ENCODE assay signal across 1 cellular context in the genomic region with DNA sequence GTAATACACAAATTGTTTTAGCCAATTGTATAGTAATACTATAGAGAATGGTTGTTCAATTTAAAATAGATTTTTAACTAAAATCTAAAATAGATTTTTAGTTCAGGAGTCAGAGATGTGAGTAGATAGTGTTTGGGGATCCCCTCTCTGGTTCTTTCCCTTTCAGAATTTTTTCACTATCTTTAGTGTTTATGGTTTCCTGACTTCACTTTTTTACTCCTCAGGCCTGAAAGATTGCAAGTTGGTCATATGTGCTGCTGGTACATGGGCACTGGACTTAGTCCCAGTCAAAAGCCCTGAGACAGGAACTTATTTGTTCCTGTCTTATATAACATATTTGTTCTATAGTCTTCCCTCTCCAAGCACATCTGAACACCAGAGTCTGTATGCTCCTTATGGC.
A peak's percentile ranks its signal among the peaks of the same experiment; 100 is the strongest.
TF ChIP-seq lines count a peak whose summit lies in the region.

No MANE protein-coding gene starts in this region.

TF ChIP-seq in GM12878, 131 proteins besides CTCF, POLR2A, EP300 and RAD21 (continued from another document and continues in another):
- TF ChIP-seq, protein P1, sequence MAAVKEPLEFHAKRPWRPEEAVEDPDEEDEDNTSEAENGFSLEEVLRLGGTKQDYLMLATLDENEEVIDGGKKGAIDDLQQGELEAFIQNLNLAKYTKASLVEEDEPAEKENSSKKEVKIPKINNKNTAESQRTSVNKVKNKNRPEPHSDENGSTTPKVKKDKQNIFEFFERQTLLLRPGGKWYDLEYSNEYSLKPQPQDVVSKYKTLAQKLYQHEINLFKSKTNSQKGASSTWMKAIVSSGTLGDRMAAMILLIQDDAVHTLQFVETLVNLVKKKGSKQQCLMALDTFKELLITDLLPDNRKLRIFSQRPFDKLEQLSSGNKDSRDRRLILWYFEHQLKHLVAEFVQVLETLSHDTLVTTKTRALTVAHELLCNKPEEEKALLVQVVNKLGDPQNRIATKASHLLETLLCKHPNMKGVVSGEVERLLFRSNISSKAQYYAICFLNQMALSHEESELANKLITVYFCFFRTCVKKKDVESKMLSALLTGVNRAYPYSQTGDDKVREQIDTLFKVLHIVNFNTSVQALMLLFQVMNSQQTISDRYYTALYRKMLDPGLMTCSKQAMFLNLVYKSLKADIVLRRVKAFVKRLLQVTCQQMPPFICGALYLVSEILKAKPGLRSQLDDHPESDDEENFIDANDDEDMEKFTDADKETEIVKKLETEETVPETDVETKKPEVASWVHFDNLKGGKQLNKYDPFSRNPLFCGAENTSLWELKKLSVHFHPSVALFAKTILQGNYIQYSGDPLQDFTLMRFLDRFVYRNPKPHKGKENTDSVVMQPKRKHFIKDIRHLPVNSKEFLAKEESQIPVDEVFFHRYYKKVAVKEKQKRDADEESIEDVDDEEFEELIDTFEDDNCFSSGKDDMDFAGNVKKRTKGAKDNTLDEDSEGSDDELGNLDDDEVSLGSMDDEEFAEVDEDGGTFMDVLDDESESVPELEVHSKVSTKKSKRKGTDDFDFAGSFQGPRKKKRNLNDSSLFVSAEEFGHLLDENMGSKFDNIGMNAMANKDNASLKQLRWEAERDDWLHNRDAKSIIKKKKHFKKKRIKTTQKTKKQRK (IDR thresholded peaks at IDR 0.05; ENCODE audit: low read depth, low read length) = no peak
- TF ChIP-seq, protein P2, sequence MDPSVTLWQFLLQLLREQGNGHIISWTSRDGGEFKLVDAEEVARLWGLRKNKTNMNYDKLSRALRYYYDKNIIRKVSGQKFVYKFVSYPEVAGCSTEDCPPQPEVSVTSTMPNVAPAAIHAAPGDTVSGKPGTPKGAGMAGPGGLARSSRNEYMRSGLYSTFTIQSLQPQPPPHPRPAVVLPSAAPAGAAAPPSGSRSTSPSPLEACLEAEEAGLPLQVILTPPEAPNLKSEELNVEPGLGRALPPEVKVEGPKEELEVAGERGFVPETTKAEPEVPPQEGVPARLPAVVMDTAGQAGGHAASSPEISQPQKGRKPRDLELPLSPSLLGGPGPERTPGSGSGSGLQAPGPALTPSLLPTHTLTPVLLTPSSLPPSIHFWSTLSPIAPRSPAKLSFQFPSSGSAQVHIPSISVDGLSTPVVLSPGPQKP (IDR thresholded peaks at IDR 0.05; ENCODE audit: low read depth, low read length) = no peak
- TF ChIP-seq SPI1 (IDR thresholded peaks at IDR 0.05; ENCODE audit: borderline replicate concordance, insufficient read depth, low read depth, low read length) (no peak), CEBPB (IDR thresholded peaks at IDR 0.05; ENCODE audit: borderline replicate concordance in 1 of 2, low read depth in 2 of 2, low read length in 2 of 2) (no peak), CBX5 (IDR thresholded peaks at IDR 0.05; ENCODE audit: low read depth) (no peak), HCFC1 (IDR thresholded peaks at IDR 0.05; ENCODE audit: low read length) (no peak), ZNF217 (IDR thresholded peaks at IDR 0.05) (no peak), RCOR1 (conservative IDR thresholded peaks at IDR 0.05; ENCODE audit: low read depth, low read length) (no peak), KAT2A (conservative IDR thresholded peaks at IDR 0.05; ENCODE audit: control insufficient read depth, low read depth, low read length) (no peak), GABPA (IDR thresholded peaks at IDR 0.05; ENCODE audit: low read depth) (no peak), NR2C1 (IDR thresholded peaks at IDR 0.05) (no peak), MTA2 (IDR thresholded peaks at IDR 0.05; ENCODE audit: low read depth) (no peak), BACH1 (IDR thresholded peaks at IDR 0.05; ENCODE audit: borderline replicate concordance) (no peak), CHD2 (IDR thresholded peaks at IDR 0.05; ENCODE audit: borderline replicate concordance, low read depth, low read length) (no peak), ASH2L (IDR thresholded peaks at IDR 0.05; ENCODE audit: borderline replicate concordance, low read depth) (no peak), JUND (IDR thresholded peaks at IDR 0.05; ENCODE audit: low read depth, low read length) (no peak), YY1 (IDR thresholded peaks at IDR 0.05; ENCODE audit: low read depth, low read length) (no peak), EGR1 (IDR thresholded peaks at IDR 0.05; ENCODE audit: borderline replicate concordance in 1 of 2, low read depth in 2 of 2, low read length in 2 of 2) (no peak), PAX5 (IDR thresholded peaks at IDR 0.05; ENCODE audit: borderline replicate concordance, low read depth, low read length) (no peak), NRF1 (conservative IDR thresholded peaks at IDR 0.05; ENCODE audit: low read depth, low read length) (no peak)
- TF ChIP-seq, protein P3, sequence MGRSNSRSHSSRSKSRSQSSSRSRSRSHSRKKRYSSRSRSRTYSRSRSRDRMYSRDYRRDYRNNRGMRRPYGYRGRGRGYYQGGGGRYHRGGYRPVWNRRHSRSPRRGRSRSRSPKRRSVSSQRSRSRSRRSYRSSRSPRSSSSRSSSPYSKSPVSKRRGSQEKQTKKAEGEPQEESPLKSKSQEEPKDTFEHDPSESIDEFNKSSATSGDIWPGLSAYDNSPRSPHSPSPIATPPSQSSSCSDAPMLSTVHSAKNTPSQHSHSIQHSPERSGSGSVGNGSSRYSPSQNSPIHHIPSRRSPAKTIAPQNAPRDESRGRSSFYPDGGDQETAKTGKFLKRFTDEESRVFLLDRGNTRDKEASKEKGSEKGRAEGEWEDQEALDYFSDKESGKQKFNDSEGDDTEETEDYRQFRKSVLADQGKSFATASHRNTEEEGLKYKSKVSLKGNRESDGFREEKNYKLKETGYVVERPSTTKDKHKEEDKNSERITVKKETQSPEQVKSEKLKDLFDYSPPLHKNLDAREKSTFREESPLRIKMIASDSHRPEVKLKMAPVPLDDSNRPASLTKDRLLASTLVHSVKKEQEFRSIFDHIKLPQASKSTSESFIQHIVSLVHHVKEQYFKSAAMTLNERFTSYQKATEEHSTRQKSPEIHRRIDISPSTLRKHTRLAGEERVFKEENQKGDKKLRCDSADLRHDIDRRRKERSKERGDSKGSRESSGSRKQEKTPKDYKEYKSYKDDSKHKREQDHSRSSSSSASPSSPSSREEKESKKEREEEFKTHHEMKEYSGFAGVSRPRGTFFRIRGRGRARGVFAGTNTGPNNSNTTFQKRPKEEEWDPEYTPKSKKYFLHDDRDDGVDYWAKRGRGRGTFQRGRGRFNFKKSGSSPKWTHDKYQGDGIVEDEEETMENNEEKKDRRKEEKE (IDR thresholded peaks at IDR 0.05) = no peak
- TF ChIP-seq, protein P4, sequence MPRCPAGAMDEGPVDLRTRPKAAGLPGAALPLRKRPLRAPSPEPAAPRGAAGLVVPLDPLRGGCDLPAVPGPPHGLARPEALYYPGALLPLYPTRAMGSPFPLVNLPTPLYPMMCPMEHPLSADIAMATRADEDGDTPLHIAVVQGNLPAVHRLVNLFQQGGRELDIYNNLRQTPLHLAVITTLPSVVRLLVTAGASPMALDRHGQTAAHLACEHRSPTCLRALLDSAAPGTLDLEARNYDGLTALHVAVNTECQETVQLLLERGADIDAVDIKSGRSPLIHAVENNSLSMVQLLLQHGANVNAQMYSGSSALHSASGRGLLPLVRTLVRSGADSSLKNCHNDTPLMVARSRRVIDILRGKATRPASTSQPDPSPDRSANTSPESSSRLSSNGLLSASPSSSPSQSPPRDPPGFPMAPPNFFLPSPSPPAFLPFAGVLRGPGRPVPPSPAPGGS (IDR thresholded peaks at IDR 0.05; ENCODE audit: borderline replicate concordance, insufficient read depth, low read depth, low read length, poor library complexity, severe bottlenecking) = no peak
- TF ChIP-seq, protein P5, sequence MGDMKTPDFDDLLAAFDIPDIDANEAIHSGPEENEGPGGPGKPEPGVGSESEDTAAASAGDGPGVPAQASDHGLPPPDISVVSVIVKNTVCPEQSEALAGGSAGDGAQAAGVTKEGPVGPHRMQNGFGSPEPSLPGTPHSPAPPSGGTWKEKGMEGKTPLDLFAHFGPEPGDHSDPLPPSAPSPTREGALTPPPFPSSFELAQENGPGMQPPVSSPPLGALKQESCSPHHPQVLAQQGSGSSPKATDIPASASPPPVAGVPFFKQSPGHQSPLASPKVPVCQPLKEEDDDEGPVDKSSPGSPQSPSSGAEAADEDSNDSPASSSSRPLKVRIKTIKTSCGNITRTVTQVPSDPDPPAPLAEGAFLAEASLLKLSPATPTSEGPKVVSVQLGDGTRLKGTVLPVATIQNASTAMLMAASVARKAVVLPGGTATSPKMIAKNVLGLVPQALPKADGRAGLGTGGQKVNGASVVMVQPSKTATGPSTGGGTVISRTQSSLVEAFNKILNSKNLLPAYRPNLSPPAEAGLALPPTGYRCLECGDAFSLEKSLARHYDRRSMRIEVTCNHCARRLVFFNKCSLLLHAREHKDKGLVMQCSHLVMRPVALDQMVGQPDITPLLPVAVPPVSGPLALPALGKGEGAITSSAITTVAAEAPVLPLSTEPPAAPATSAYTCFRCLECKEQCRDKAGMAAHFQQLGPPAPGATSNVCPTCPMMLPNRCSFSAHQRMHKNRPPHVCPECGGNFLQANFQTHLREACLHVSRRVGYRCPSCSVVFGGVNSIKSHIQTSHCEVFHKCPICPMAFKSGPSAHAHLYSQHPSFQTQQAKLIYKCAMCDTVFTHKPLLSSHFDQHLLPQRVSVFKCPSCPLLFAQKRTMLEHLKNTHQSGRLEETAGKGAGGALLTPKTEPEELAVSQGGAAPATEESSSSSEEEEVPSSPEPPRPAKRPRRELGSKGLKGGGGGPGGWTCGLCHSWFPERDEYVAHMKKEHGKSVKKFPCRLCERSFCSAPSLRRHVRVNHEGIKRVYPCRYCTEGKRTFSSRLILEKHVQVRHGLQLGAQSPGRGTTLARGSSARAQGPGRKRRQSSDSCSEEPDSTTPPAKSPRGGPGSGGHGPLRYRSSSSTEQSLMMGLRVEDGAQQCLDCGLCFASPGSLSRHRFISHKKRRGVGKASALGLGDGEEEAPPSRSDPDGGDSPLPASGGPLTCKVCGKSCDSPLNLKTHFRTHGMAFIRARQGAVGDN (IDR thresholded peaks at IDR 0.05) = peak; percentile 11; the same call in 1 of the 2 replicates
- TF ChIP-seq, protein P6, sequence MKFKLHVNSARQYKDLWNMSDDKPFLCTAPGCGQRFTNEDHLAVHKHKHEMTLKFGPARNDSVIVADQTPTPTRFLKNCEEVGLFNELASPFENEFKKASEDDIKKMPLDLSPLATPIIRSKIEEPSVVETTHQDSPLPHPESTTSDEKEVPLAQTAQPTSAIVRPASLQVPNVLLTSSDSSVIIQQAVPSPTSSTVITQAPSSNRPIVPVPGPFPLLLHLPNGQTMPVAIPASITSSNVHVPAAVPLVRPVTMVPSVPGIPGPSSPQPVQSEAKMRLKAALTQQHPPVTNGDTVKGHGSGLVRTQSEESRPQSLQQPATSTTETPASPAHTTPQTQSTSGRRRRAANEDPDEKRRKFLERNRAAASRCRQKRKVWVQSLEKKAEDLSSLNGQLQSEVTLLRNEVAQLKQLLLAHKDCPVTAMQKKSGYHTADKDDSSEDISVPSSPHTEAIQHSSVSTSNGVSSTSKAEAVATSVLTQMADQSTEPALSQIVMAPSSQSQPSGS (IDR thresholded peaks at IDR 0.05; ENCODE audit: low read length) = 0 out of 2 replicates have a peak, but pooled peaks have one; percentile 25
- TF ChIP-seq, protein P7, sequence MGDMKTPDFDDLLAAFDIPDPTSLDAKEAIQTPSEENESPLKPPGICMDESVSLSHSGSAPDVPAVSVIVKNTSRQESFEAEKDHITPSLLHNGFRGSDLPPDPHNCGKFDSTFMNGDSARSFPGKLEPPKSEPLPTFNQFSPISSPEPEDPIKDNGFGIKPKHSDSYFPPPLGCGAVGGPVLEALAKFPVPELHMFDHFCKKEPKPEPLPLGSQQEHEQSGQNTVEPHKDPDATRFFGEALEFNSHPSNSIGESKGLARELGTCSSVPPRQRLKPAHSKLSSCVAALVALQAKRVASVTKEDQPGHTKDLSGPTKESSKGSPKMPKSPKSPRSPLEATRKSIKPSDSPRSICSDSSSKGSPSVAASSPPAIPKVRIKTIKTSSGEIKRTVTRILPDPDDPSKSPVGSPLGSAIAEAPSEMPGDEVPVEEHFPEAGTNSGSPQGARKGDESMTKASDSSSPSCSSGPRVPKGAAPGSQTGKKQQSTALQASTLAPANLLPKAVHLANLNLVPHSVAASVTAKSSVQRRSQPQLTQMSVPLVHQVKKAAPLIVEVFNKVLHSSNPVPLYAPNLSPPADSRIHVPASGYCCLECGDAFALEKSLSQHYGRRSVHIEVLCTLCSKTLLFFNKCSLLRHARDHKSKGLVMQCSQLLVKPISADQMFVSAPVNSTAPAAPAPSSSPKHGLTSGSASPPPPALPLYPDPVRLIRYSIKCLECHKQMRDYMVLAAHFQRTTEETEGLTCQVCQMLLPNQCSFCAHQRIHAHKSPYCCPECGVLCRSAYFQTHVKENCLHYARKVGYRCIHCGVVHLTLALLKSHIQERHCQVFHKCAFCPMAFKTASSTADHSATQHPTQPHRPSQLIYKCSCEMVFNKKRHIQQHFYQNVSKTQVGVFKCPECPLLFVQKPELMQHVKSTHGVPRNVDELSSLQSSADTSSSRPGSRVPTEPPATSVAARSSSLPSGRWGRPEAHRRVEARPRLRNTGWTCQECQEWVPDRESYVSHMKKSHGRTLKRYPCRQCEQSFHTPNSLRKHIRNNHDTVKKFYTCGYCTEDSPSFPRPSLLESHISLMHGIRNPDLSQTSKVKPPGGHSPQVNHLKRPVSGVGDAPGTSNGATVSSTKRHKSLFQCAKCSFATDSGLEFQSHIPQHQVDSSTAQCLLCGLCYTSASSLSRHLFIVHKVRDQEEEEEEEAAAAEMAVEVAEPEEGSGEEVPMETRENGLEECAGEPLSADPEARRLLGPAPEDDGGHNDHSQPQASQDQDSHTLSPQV (IDR thresholded peaks at IDR 0.05) = no peak
- TF ChIP-seq, protein P8, sequence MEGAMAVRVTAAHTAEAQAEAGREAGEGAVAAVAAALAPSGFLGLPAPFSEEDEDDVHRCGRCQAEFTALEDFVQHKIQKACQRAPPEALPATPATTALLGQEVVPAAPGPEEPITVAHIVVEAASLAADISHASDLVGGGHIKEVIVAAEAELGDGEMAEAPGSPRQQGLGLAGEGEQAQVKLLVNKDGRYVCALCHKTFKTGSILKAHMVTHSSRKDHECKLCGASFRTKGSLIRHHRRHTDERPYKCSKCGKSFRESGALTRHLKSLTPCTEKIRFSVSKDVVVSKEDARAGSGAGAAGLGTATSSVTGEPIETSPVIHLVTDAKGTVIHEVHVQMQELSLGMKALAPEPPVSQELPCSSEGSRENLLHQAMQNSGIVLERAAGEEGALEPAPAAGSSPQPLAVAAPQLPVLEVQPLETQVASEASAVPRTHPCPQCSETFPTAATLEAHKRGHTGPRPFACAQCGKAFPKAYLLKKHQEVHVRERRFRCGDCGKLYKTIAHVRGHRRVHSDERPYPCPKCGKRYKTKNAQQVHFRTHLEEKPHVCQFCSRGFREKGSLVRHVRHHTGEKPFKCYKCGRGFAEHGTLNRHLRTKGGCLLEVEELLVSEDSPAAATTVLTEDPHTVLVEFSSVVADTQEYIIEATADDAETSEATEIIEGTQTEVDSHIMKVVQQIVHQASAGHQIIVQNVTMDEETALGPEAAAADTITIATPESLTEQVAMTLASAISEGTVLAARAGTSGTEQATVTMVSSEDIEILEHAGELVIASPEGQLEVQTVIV (IDR thresholded peaks at IDR 0.05; ENCODE audit: borderline replicate concordance, partially characterized antibody) = no peak
- TF ChIP-seq, protein P9, sequence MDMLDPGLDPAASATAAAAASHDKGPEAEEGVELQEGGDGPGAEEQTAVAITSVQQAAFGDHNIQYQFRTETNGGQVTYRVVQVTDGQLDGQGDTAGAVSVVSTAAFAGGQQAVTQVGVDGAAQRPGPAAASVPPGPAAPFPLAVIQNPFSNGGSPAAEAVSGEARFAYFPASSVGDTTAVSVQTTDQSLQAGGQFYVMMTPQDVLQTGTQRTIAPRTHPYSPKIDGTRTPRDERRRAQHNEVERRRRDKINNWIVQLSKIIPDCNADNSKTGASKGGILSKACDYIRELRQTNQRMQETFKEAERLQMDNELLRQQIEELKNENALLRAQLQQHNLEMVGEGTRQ (IDR thresholded peaks at IDR 0.05; ENCODE audit: borderline replicate concordance, low read depth, low read length) = no peak
